ENCODE assay signal across 24 cellular contexts in the genomic region with DNA sequence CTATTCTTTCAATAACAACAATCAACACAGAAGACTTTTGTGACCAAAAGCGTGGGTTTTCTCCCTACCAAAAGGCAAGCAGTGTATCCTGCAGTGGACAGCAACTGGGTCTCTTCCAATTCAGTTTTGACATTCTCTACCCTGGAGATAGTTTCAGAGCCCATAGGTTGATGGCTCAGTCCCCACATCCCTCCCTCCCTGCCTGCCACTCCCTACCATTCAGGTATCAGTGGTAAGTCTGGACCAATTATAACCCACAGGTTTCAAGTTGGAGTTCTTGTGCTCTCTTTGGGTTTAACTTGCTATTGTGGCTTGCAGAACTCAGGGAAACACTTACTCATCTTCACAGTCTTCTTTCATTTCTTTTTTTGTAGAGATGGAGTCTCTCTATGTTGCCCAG.
DNase-seq lines count a peak whose midpoint lies in the region; ATAC-seq and TF ChIP-seq lines count a peak whose summit lies in the region.
"Had no signal": no experiment of that assay in that cellular context is flagged by ENCODE, and none has a peak within 500 bp of the region (broad histone marks: within the 10 kb centered on the region; RNA-seq: fewer than 3 reads in every experiment).

No MANE protein-coding gene starts in this region.

- DNase-seq in activated CD4-positive, alpha-beta T cell treated with anti-CD3 and anti-CD28 coated beads for 36 hours: no peak
- DNase-seq in activated CD4-positive, alpha-beta T cell treated with anti-CD3 and anti-CD28 coated beads for 4 hours: no peak
- no peak for DNase-seq in activated naive CD8-positive, alpha-beta T cell treated with anti-CD3 and anti-CD28 coated beads, Interleukin-2, amount 50 U/mL, for 24 hours
- no peak for DNase-seq in activated naive CD8-positive, alpha-beta T cell treated with anti-CD3 and anti-CD28 coated beads for 36 hours
- no peak for DNase-seq in stimulated activated naive CD8-positive, alpha-beta T cell treated with anti-CD3 and anti-CD28 coated beads, Interleukin-15, Interleukin-2, amounts not matched to agents 100 U/mL and 50 U/mL, for 24 hours
- DNase-seq in suprapubic skin (ENCODE audit: low spot score in 2 of 2): no peak
- DNase-seq: AML-193; Caco-2; CD4-positive, alpha-beta T cell; CD8-positive, alpha-beta T cell; DMS 273 treated with DMSO at 0.1 percent for 48 hours; DMS153; DMS53; DMS79; DND-41; EL; GDM1 had no signal

- no peak for TF ChIP-seq CTCF in suprapubic skin (IDR thresholded peaks at IDR 0.05)

- peaks cover 3% of the 10 kb centered on the region for H3K27me3 ChIP-seq in suprapubic skin
- H3K27me3 ChIP-seq: BLaER1 treated with 17β-estradiol and CSF1 and Interleukin-3, amounts not matched to agents 10 nM and 100 nM had no signal

- intact Hi-C loops in activated CD4-positive, alpha-beta T cell treated with anti-CD3 and anti-CD28 coated beads for 36 hours (cut with DNase I, micrococcal nuclease): no loop called here

- WGBS in suprapubic skin: 89% methylated on average over 1 of the region's 1 CpG

- POLR2A ChIA-PET in activated CD4-positive, alpha-beta T cell treated with anti-CD3 and anti-CD28 coated beads for 36 hours (lab: Charles Lee): no interaction called here

- H3K9me3 Mint-ChIP-seq in activated CD4-positive, alpha-beta T cell treated with anti-CD3 and anti-CD28 coated beads for 36 hours (ENCODE audit: low read depth): peaks cover 16% of the 10 kb centered on the region
- H3K9me3 Mint-ChIP-seq in activated naive CD8-positive, alpha-beta T cell treated with anti-CD3 and anti-CD28 coated beads, Interleukin-2, amount 50 U/mL, for 24 hours: peaks cover 25% of the 10 kb centered on the region
- H3K9me3 Mint-ChIP-seq in activated naive CD8-positive, alpha-beta T cell treated with anti-CD3 and anti-CD28 coated beads for 36 hours: peaks cover 15% of the 10 kb centered on the region

- no peak overlapping the region for H3K27ac Mint-ChIP-seq in activated CD4-positive, alpha-beta T cell treated with anti-CD3 and anti-CD28 coated beads for 36 hours
- H3K27ac Mint-ChIP-seq in activated naive CD8-positive, alpha-beta T cell treated with anti-CD3 and anti-CD28 coated beads, Interleukin-2, amount 50 U/mL, for 24 hours: peak overlapping the region; percentile 75
- H3K27ac Mint-ChIP-seq in activated naive CD8-positive, alpha-beta T cell treated with anti-CD3 and anti-CD28 coated beads for 36 hours: no peak overlapping the region
- H3K27ac Mint-ChIP-seq: B cell; CD4-positive, alpha-beta T cell; CD8-positive, alpha-beta T cell had no signal

- H3K27ac ChIP-seq in suprapubic skin: no peak overlapping the region
- H3K27ac ChIP-seq: 22Rv1; A549; BLaER1 treated with 17β-estradiol and CSF1 and Interleukin-3, amounts not matched to agents 10 nM and 100 nM; C4-2B had no signal

- peaks cover 3% of the 10 kb centered on the region for H3K4me1 Mint-ChIP-seq in activated CD4-positive, alpha-beta T cell treated with anti-CD3 and anti-CD28 coated beads for 36 hours
- peaks cover 19% of the 10 kb centered on the region for H3K4me1 Mint-ChIP-seq in activated naive CD8-positive, alpha-beta T cell treated with anti-CD3 and anti-CD28 coated beads, Interleukin-2, amount 50 U/mL, for 24 hours
- peaks cover 4% of the 10 kb centered on the region for H3K4me1 Mint-ChIP-seq in activated naive CD8-positive, alpha-beta T cell treated with anti-CD3 and anti-CD28 coated beads for 36 hours

- H3K4me1 ChIP-seq in suprapubic skin: peaks cover 10% of the 10 kb centered on the region
- H3K4me1 ChIP-seq: A549, Caco-2 had no signal

- H3K36me3 ChIP-seq in suprapubic skin: no peaks in the 10 kb centered on the region

- TF ChIP-seq POLR2A in suprapubic skin (IDR thresholded peaks at IDR 0.05): no peak

- H3K9me3 ChIP-seq in suprapubic skin: peaks cover 24% of the 10 kb centered on the region
- H3K9me3 ChIP-seq: A549 had no signal

- H3K27me3 Mint-ChIP-seq in activated CD4-positive, alpha-beta T cell treated with anti-CD3 and anti-CD28 coated beads for 36 hours: peaks cover 22% of the 10 kb centered on the region
- H3K27me3 Mint-ChIP-seq in activated naive CD8-positive, alpha-beta T cell treated with anti-CD3 and anti-CD28 coated beads, Interleukin-2, amount 50 U/mL, for 24 hours: peaks cover 35% of the 10 kb centered on the region
- peaks cover 31% of the 10 kb centered on the region for H3K27me3 Mint-ChIP-seq in activated naive CD8-positive, alpha-beta T cell treated with anti-CD3 and anti-CD28 coated beads for 36 hours

- CTCF ChIA-PET in activated CD4-positive, alpha-beta T cell treated with anti-CD3 and anti-CD28 coated beads for 36 hours (lab: Charles Lee): interaction anchor here (1.0 kb wide), 1 partner anchor 20 kb away, joined by 3 read pairs; no protein-coding TSS in a partner anchor

- peaks cover 4% of the 10 kb centered on the region for H3K36me3 Mint-ChIP-seq in activated CD4-positive, alpha-beta T cell treated with anti-CD3 and anti-CD28 coated beads for 36 hours (ENCODE audit: low read depth)
- H3K36me3 Mint-ChIP-seq in activated naive CD8-positive, alpha-beta T cell treated with anti-CD3 and anti-CD28 coated beads, Interleukin-2, amount 50 U/mL, for 24 hours (ENCODE audit: low read depth): peaks cover 12% of the 10 kb centered on the region
- H3K36me3 Mint-ChIP-seq in activated naive CD8-positive, alpha-beta T cell treated with anti-CD3 and anti-CD28 coated beads for 36 hours: peaks cover 11% of the 10 kb centered on the region
- H3K36me3 Mint-ChIP-seq: CD8-positive, alpha-beta T cell had no signal

- H3K4me3 Mint-ChIP-seq in activated CD4-positive, alpha-beta T cell treated with anti-CD3 and anti-CD28 coated beads for 36 hours: no peak overlapping the region
- H3K4me3 Mint-ChIP-seq in activated naive CD8-positive, alpha-beta T cell treated with anti-CD3 and anti-CD28 coated beads, Interleukin-2, amount 50 U/mL, for 24 hours: no peak overlapping the region
- no peak overlapping the region for H3K4me3 Mint-ChIP-seq in activated naive CD8-positive, alpha-beta T cell treated with anti-CD3 and anti-CD28 coated beads for 36 hours
- H3K4me3 Mint-ChIP-seq: B cell; CD4-positive, alpha-beta T cell; CD8-positive, alpha-beta T cell had no signal

- ATAC-seq in activated CD4-positive, alpha-beta T cell treated with anti-CD3 and anti-CD28 coated beads for 36 hours: peak; percentile 51
- ATAC-seq in activated naive CD8-positive, alpha-beta T cell treated with anti-CD3 and anti-CD28 coated beads, Interleukin-2, amount 50 U/mL, for 24 hours: peak; percentile 80
- peak; percentile 71 for ATAC-seq in stimulated activated naive CD8-positive, alpha-beta T cell treated with anti-CD3 and anti-CD28 coated beads, Interleukin-15, Interleukin-2, amounts not matched to agents 100 U/mL and 50 U/mL, for 24 hours
- no peak for ATAC-seq in GM18868 (IDR thresholded peaks at IDR 0.05; ENCODE audit: unreplicated experiment)
- ATAC-seq: A549; CD8-positive, alpha-beta T cell; GM12878 had no signal

- no peak overlapping the region for H3K4me3 ChIP-seq in suprapubic skin
- H3K4me3 ChIP-seq: A549; BLaER1 treated with 17β-estradiol and CSF1 and Interleukin-3, amounts not matched to agents 10 nM and 100 nM; GM12878 had no signal

- TF ChIP-seq EP300 in suprapubic skin (IDR thresholded peaks at IDR 0.05): no peak
